Comparison of ENCODE assay signal across 16 cellular contexts in genomic region chr1:29317063-29317915, GRCh38.
A peak's percentile ranks its signal among the peaks of the same experiment; 100 is the strongest.
DNase-seq lines count a peak whose midpoint lies in the region; ATAC-seq and TF ChIP-seq lines count a peak whose summit lies in the region.
"Had no signal": no experiment of that assay in that cellular context is flagged by ENCODE, and none has a peak within 500 bp of the region (broad histone marks: within the 10 kb centered on the region; RNA-seq: fewer than 3 reads in every experiment).

No MANE protein-coding gene starts in this region.

- DNase-seq in GM10248 (ENCODE audit: extremely low spot score), result peak; percentile 9
- no peak for DNase-seq in T-helper 17 cell
- no peak for DNase-seq in neural crest cell (ENCODE audit: low read depth, low spot score)
- peak; percentile 41 for DNase-seq in upper lobe of right lung
- DNase-seq in C1 segment of cervical spinal cord (lab: John Stamatoyannopoulos, UW), result no peak
- no peak for DNase-seq in effector memory CD4-positive, alpha-beta T cell
- DNase-seq: ACHN; BE2C; Caco-2; CD4-positive, alpha-beta T cell; GOT3; H7; HFFc6 had no signal

- H3K36me3 ChIP-seq in upper lobe of right lung, result peaks cover 15% of the 10 kb centered on the region
- no peaks in the 10 kb centered on the region for H3K36me3 ChIP-seq in effector memory CD4-positive, alpha-beta T cell (ENCODE audit: control insufficient read depth, insufficient read depth, low read length)
- H3K36me3 ChIP-seq: BE2C had no signal

- peak overlapping the region; percentile 21 for H3K27ac Mint-ChIP-seq in T-helper 17 cell
- H3K27ac Mint-ChIP-seq in neural crest cell (ENCODE audit: unreplicated experiment), result peak overlapping the region; percentile 81
- H3K27ac Mint-ChIP-seq: CD4-positive, alpha-beta T cell; HFFc6; IgD-negative memory B cell had no signal

- ATAC-seq in T-helper 17 cell (no peak), upper lobe of right lung (no peak)
- ATAC-seq: HCT116 had no signal

- TF ChIP-seq CTCF in GM10248 (IDR thresholded peaks at IDR 0.05; ENCODE audit: control extremely low read depth, extremely low read depth, low read depth, missing control alignments), result no peak
- no peak for TF ChIP-seq CTCF in neural crest cell (conservative IDR thresholded peaks at IDR 0.05)
- no peak for TF ChIP-seq CTCF in upper lobe of right lung (IDR thresholded peaks at IDR 0.05)

- intact Hi-C loops in upper lobe of right lung (cut with DNase I), result no loop called here

- POLR2A ChIA-PET in GM10248 (lab: Yijun Ruan, JAX), result no interaction called here

- no peaks in the 10 kb centered on the region for H3K9me3 Mint-ChIP-seq in neural crest cell
- H3K9me3 Mint-ChIP-seq: CD4-positive, alpha-beta T cell; HFFc6; IgD-negative memory B cell had no signal

- no peak overlapping the region for H3K27ac ChIP-seq in upper lobe of right lung
- no peak overlapping the region for H3K27ac ChIP-seq in effector memory CD4-positive, alpha-beta T cell (ENCODE audit: insufficient read depth, low read length, poor library complexity, severe bottlenecking)
- H3K27ac ChIP-seq: C4-2B had no signal

- no peak overlapping the region for H3K4me3 ChIP-seq in upper lobe of right lung
- no peak overlapping the region for H3K4me3 ChIP-seq in effector memory CD4-positive, alpha-beta T cell (ENCODE audit: insufficient read depth, low read depth, low read length, poor library complexity, severe bottlenecking)

- H3K9me3 ChIP-seq in T-helper 17 cell (ENCODE audit: control insufficient read depth, low read length, poor library complexity, severe bottlenecking) (no peaks in the 10 kb centered on the region), upper lobe of right lung (no peaks in the 10 kb centered on the region)
- no peaks in the 10 kb centered on the region for H3K9me3 ChIP-seq in effector memory CD4-positive, alpha-beta T cell (ENCODE audit: control insufficient read depth, low read length)
- H3K9me3 ChIP-seq: BE2C, Caco-2 had no signal

- H3K27me3 Mint-ChIP-seq in T-helper 17 cell (peaks cover 17% of the 10 kb centered on the region), neural crest cell (ENCODE audit: low read depth) (no peaks in the 10 kb centered on the region)
- H3K27me3 Mint-ChIP-seq: CD4-positive, alpha-beta T cell had no signal

- H3K4me1 Mint-ChIP-seq in T-helper 17 cell (peaks cover 5% of the 10 kb centered on the region), neural crest cell (peaks cover 5% of the 10 kb centered on the region)
- H3K4me1 Mint-ChIP-seq: IgD-negative memory B cell had no signal

- H3K4me1 ChIP-seq in upper lobe of right lung, result no peaks in the 10 kb centered on the region
- H3K4me1 ChIP-seq in effector memory CD4-positive, alpha-beta T cell (ENCODE audit: control insufficient read depth, insufficient read depth, low read length, poor library complexity, severe bottlenecking), result no peaks in the 10 kb centered on the region
- H3K4me1 ChIP-seq: BE2C, Caco-2 had no signal

- no peaks in the 10 kb centered on the region for H3K27me3 ChIP-seq in upper lobe of right lung
- no peaks in the 10 kb centered on the region for H3K27me3 ChIP-seq in effector memory CD4-positive, alpha-beta T cell (replicated peaks; ENCODE audit: control insufficient read depth, insufficient read depth, low read length, poor library complexity, severe bottlenecking)
- H3K27me3 ChIP-seq: BE2C had no signal

- H3K4me3 Mint-ChIP-seq in T-helper 17 cell (no peak overlapping the region), neural crest cell (no peak overlapping the region)
- H3K4me3 Mint-ChIP-seq: CD4-positive, alpha-beta T cell; HFFc6; IgD-negative memory B cell had no signal

- H3K36me3 Mint-ChIP-seq in T-helper 17 cell (ENCODE audit: low read depth) (no peaks in the 10 kb centered on the region), neural crest cell (ENCODE audit: low read depth) (no peaks in the 10 kb centered on the region)
- H3K36me3 Mint-ChIP-seq: IgD-negative memory B cell had no signal

- CTCF ChIA-PET in GM10248 (lab: Yijun Ruan, JAX), result no interaction called here

Comparison
In these comparisons a context has a peak if more than half of its experiments do, and no peak if none do; other contexts are left out.
1. DNase-seq: peak in GM10248 (single experiment) and upper lobe of right lung (single experiment); none in T-helper 17 cell (0 of 3), neural crest cell (single experiment), C1 segment of cervical spinal cord (0 of 14) and effector memory CD4-positive, alpha-beta T cell (0 of 3).